Comparison of ENCODE assay signal across 8 cellular contexts in the genomic region with DNA sequence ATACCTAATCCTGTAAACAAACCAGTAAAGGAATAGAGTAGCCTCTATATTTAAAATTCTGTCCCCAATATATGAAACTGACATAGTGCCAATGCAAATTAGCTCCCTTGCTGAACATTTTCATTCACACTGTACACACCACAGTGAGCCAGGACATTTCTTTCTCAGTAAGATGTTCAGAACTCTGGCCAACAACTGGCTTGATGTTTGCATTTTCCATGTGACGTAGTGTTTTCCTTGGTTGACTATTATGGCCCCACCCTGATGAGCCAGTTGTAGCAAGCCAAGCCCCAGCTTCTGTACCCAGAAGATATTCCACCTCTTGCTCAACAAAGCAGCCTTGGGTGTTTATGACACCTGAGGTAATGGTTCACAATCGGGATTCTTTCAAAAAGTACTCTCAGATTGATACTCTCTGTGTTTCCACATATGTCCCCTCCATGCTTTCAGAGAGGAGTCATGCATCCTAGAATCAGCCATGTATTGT. TPM values are rescaled to one million over a fixed set of nuclear protein-coding genes. Genes with fewer than 3 reads are reported as not detected.
DNase-seq lines count a peak whose midpoint lies in the region; ATAC-seq and TF ChIP-seq lines count a peak whose summit lies in the region.

No MANE protein-coding gene starts in this region.

- no peaks in the 10 kb centered on the region for H3K9me2 ChIP-seq in PC-9 (ENCODE audit: insufficient read depth)

- ATAC-seq in GM18907 (IDR thresholded peaks at IDR 0.05; ENCODE audit: unreplicated experiment) (peak; percentile 52), HG02642 (IDR thresholded peaks at IDR 0.05; ENCODE audit: poor library complexity, unreplicated experiment) (peak; percentile 63)
- ATAC-seq in CD8-positive, alpha-beta T cell = no peak

- H3K9me3 ChIP-seq in PC-9 (ENCODE audit: insufficient read depth, low read depth) = peaks cover 9% of the 10 kb centered on the region; the same call in 1 of the 2 replicates
- no peaks in the 10 kb centered on the region for H3K9me3 ChIP-seq in CD8-positive, alpha-beta T cell (ENCODE audit: low read length)

- intact Hi-C loops in PC-9 (cut with micrococcal nuclease; ENCODE audit: unreplicated experiment) = no loop called here
- intact Hi-C loops in CD8-positive, alpha-beta T cell (cut with DNase I, micrococcal nuclease) = loop anchor here (2.0 to 10.0 kb wide), 5 partner anchors 15 to 1953 kb away; a partner anchor contains a TSS

- H3K4me3 ChIP-seq in PC-9 = no peak overlapping the region
- no peak overlapping the region for H3K4me3 ChIP-seq in CD8-positive, alpha-beta T cell (ENCODE audit: low read depth, low read length)

- no peak for TF ChIP-seq CTCF in PC-9 (conservative IDR thresholded peaks at IDR 0.05)
- TF ChIP-seq CTCF in CD8-positive, alpha-beta T cell (IDR thresholded peaks at IDR 0.05) = no peak

- no peak overlapping the region for H3K27ac Mint-ChIP-seq in CD8-positive, alpha-beta T cell

- no peak overlapping the region for H3K4me3 Mint-ChIP-seq in CD8-positive, alpha-beta T cell

- H3K27ac ChIP-seq in PC-9 = no peak overlapping the region
- no peak overlapping the region for H3K27ac ChIP-seq in CD8-positive, alpha-beta T cell (ENCODE audit: low read depth, low read length)

- H3K4me1 ChIP-seq in PC-9 (replicated peaks; ENCODE audit: insufficient read depth) = peaks cover 40% of the 10 kb centered on the region
- H3K4me1 ChIP-seq in CD8-positive, alpha-beta T cell (ENCODE audit: insufficient read depth, low read length) = peaks cover 7% of the 10 kb centered on the region

- no TSS peak for BruUV-seq in PC-9 (replicated peaks; lab: Mats Ljungman, UMichigan)

- H3K27me3 ChIP-seq in PC-9 (ENCODE audit: insufficient read depth, low read depth) = no peaks in the 10 kb centered on the region
- H3K27me3 ChIP-seq in CD8-positive, alpha-beta T cell (ENCODE audit: insufficient read depth, low read length) = no peaks in the 10 kb centered on the region

- H3K79me2 ChIP-seq in PC-9 (ENCODE audit: low read depth) = no peaks in the 10 kb centered on the region

- POLR2A ChIA-PET in PC-9 (lab: Charles Lee; ENCODE audit: unreplicated experiment) = interaction anchor here (0.6 kb wide), 1 partner anchor 21 kb away, joined by 5 read pairs; no protein-coding TSS in a partner anchor
- POLR2A ChIA-PET in CD8-positive, alpha-beta T cell (lab: Charles Lee) = interaction anchor here (1.0 to 1.2 kb wide), 2 partner anchors 15 to 769 kb away, joined by 3 read pairs; a partner anchor contains a TSS

- in situ Hi-C loops in G401 (cut with HindIII; ENCODE audit: low sequenced_read_pairs) = no loop called here

- H3K27me3 Mint-ChIP-seq in CD8-positive, alpha-beta T cell (ENCODE audit: low read depth) = no peaks in the 10 kb centered on the region

- peaks cover 16% of the 10 kb centered on the region; the same call in 1 of the 2 replicates for H3F3A ChIP-seq in PC-9 (ENCODE audit: insufficient read depth, low read depth)

- no peak for DNase-seq in PC-9
- peak; percentile 45 for DNase-seq in mucosa of gallbladder (ENCODE audit: low spot score)
- DNase-seq in G401 (ENCODE audit: low spot score) = no peak
- DNase-seq in stimulated activated CD8-positive, alpha-beta memory T cell treated with anti-CD3 and anti-CD28 coated beads, Interleukin-4, amount 100 ng/mL, for 48 hours = no peak
- DNase-seq in activated T-cell treated with anti-CD3 and anti-CD28 coated beads, Interleukin-2, amount 50 U/mL, for 48 hours = no peak
- DNase-seq in CD8-positive, alpha-beta T cell = no peak

- CTCF ChIA-PET in PC-9 (lab: Charles Lee) = no interaction called here
- CTCF ChIA-PET in CD8-positive, alpha-beta T cell (lab: Charles Lee) = interaction anchor here (1.3 to 1.7 kb wide), 2 partner anchors 12 to 14 kb away, joined by 3 to 6 read pairs; no protein-coding TSS in a partner anchor

- H3K36me3 ChIP-seq in PC-9 (ENCODE audit: low read depth) = no peaks in the 10 kb centered on the region
- H3K36me3 ChIP-seq in CD8-positive, alpha-beta T cell (ENCODE audit: insufficient read depth, low read length) = no peaks in the 10 kb centered on the region

- peaks cover 25% of the 10 kb centered on the region for H3K4me1 Mint-ChIP-seq in CD8-positive, alpha-beta T cell (ENCODE audit: low read depth)

- no peak overlapping the region for H3K4me2 ChIP-seq in PC-9

- H3K36me3 Mint-ChIP-seq in CD8-positive, alpha-beta T cell = peaks cover 4% of the 10 kb centered on the region

- no peaks in the 10 kb centered on the region for H4K20me1 ChIP-seq in PC-9 (ENCODE audit: insufficient read depth)

- no peaks in the 10 kb centered on the region for H3K9me3 Mint-ChIP-seq in CD8-positive, alpha-beta T cell

- 0 out of 2 replicates have a peak overlapping the region, but pooled peaks have one; percentile 20 for H2AFZ ChIP-seq in PC-9

RNA-seq across cellular contexts. Expression of a gene that starts 17.7 kb away (rescaled TPM):
- total RNA-seq in PC-9 (2021) = 653 and 753 TPM in 2 replicates
- total RNA-seq in mucosa of gallbladder = 55.5 TPM
- total RNA-seq in G401 (2014; rRNA removed; shearing (Covaris generic)) = 9.4 and 15.9 TPM in 2 replicates
- 100 to 1,000 TPM; 163 to 167 TPM for total RNA-seq in CD8-positive, alpha-beta T cell
